Comparison of ENCODE assay signal across 21 cellular contexts in genomic region chr1:244161111-244161510, GRCh38.
"Had no signal": no experiment of that assay in that cellular context is flagged by ENCODE, and none has a peak within 500 bp of the region (broad histone marks: within the 10 kb centered on the region; RNA-seq: fewer than 3 reads in every experiment).

No MANE protein-coding gene starts in this region.

- H3K9ac ChIP-seq: KMS-11 had no signal

- H3K27ac ChIP-seq: breast epithelium, KMS-11 had no signal

- H3K9me3 ChIP-seq: breast epithelium had no signal

- H3K4me2 ChIP-seq: KMS-11 had no signal

- H3K27me3 ChIP-seq: breast epithelium had no signal

- H3K4me1 ChIP-seq: breast epithelium had no signal

- DNase-seq: activated CD4-positive, alpha-beta T cell treated with anti-CD3 and anti-CD28 coated beads for 48 hours; activated CD4-positive, alpha-beta T cell treated with anti-CD3 and anti-CD28 coated beads, Interleukin-2, amount 50 U/mL, for 4 hours; activated CD4-positive, CD25-positive, alpha-beta regulatory T cell treated with anti-CD3 and anti-CD28 coated beads, Interleukin-2, amount 50 U/mL, for 72 hours; activated CD8-positive, alpha-beta memory T cell treated with anti-CD3 and anti-CD28 coated beads, Interleukin-2, amount 50 U/mL, for 48 hours; activated CD8-positive, alpha-beta T cell treated with anti-CD3 and anti-CD28 coated beads, Interleukin-2, amount 10 ng/mL, durations not matched to agents 7 days and 5 days; activated effector memory CD4-positive, alpha-beta T cell treated with Interleukin-2 at 50 U/mL for 16 hours; activated T-cell treated with anti-CD3 and anti-CD28 coated beads, Interleukin-2, amount 50 U/mL, for 1 hour; aorta; caudate nucleus; NCI-H1092; NCI-H1930; NCI-H345; NCI-H510A; NCI-H526 treated with DMSO at 0.1 percent for 48 hours; NCI-H82; SHP77; T-helper 17 cell; T-helper 9 cell had no signal

- H3K4me3 ChIP-seq: breast epithelium had no signal

- H3K36me3 ChIP-seq: breast epithelium had no signal

- ATAC-seq: activated CD8-positive, alpha-beta T cell treated with anti-CD3 and anti-CD28 coated beads, Interleukin-2, amount 10 ng/mL, durations not matched to agents 7 days and 5 days; T-helper 17 cell; WTC11 had no signal
